8 cellular contexts compared by ENCODE assay signal in the genomic region with DNA sequence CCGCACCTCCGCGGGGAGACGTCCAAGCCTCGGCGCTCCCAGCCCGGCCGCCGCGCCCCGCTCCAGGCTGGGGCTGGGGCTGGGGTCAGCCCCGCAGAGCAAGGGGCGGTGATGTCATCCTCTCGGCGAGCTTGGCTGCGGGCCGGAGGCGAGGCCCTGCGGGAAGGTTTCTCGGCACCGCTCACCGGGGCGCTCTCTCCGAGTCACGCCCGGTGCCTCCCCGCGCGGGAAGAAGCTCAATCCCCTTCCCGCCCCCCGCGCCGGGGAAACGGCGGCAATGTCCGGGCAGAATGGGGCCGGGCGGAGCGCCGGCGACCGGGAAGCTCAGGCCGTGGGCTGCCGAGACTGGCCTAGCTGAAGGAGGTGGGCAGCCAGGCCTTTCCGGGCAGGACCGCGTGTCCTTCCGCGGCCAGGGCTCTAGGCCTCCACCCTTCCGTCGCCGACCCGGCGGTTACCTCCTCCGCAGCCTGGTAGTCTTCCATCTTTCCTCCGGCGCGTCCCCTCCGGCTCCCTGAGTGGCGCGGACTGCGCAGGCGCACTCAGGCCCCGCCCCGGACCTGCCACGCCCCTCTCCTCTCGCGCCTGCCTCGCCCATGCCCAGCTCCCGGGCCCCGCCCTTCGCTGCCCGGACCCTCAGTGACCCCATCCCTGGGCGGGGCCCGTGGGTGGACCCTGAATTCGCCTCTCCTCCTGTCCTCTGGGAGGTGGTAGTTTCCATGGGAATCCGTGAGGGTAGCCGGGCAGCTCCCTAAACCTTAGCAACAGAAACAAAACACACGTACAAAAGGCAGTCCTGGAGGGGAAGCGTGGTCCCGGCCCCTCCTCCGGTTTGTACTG. TPM values are rescaled to one million over a fixed set of nuclear protein-coding genes. Genes with fewer than 3 reads are reported as not detected.
A peak's percentile ranks its signal among the peaks of the same experiment; 100 is the strongest.
DNase-seq lines count a peak whose midpoint lies in the region; ATAC-seq and TF ChIP-seq lines count a peak whose summit lies in the region.

A gene (minus strand): TSS at position 517 of the 837 bp plus-strand sequence. CDS start 35 bp downstream, at position 482.

- 0 to 1% methylated on average over 3 to 49 of the region's 82 CpGs for WGBS in testis, 2 donors

- H3K27me3 ChIP-seq in HCT116 (ENCODE audit: insufficient read depth, low read length) (no peaks in the 10 kb centered on the region), osteoblast (ENCODE audit: insufficient read depth, low read length) (no peaks in the 10 kb centered on the region), testis (no peaks in the 10 kb centered on the region)

- peaks cover 7% of the 10 kb centered on the region for H3K36me3 Mint-ChIP-seq in activated naive CD8-positive, alpha-beta T cell

- RAD21 ChIA-PET in HCT116 (lab: Charles Lee; ENCODE audit: low non-redundant PET in 1 of 2, low total read pairs in 2 of 2, uncharacterized antibody in 2 of 2, unreplicated experiment in 2 of 2) = interaction anchor here in 1 of 2 experiments (1.1 kb wide), 1 partner anchor 46 kb away, joined by 4 read pairs; no protein-coding TSS in a partner anchor

- no peak for TF ChIP-seq CTCF in HCT116 (IDR thresholded peaks at IDR 0.05 in 2 of 3, conservative IDR thresholded peaks at IDR 0.05 in 1 of 3; ENCODE audit: borderline replicate concordance in 1 of 3, insufficient read depth in 1 of 3, low read depth in 2 of 3, low read length in 2 of 3)
- TF ChIP-seq CTCF in osteoblast (IDR thresholded peaks at IDR 0.05; ENCODE audit: extremely low read depth, low read depth, low read length) = no peak
- no peak for TF ChIP-seq CTCF in testis (IDR thresholded peaks at IDR 0.05)

- peak; percentile 76 for DNase-seq in GM04503 (ENCODE audit: low read depth)
- DNase-seq in HCT116 (ENCODE audit: low read depth, low spot score) = peak; percentile 91
- DNase-seq in MV-4-11 (lab: John Stamatoyannopoulos, UW) = peak; percentile 63
- DNase-seq in SKM-1 (lab: John Stamatoyannopoulos, UW; ENCODE audit: unreplicated experiment) = peak; percentile 60
- peak; percentile 98 for DNase-seq in glomerular visceral epithelial cell (ENCODE audit: extremely low spot score)
- DNase-seq in osteoblast (ENCODE audit: insufficient read length, low spot score, missing footprints) = peak; percentile 97
- peak; percentile 95 for DNase-seq in testis

- H3K9me3 ChIP-seq in HCT116 (ENCODE audit: control insufficient read depth in 1 of 2, insufficient read depth in 1 of 2, low read depth in 1 of 2, low read length in 2 of 2) = no peaks in the 10 kb centered on the region
- H3K9me3 ChIP-seq in osteoblast (ENCODE audit: low read depth, low read length) = no peaks in the 10 kb centered on the region
- H3K9me3 ChIP-seq in testis = no peaks in the 10 kb centered on the region

- POLR2A ChIA-PET in HCT116 (lab: Charles Lee) = interaction anchor here (0.6 to 2.3 kb wide), 5 partner anchors 28 to 423 kb away, joined by 3 to 9 read pairs (median 4); no protein-coding TSS in a partner anchor

- H3K27ac Mint-ChIP-seq in activated naive CD8-positive, alpha-beta T cell = peak within 1 kb of the TSS; percentile 99

- CTCF ChIA-PET in HCT116 (lab: Charles Lee) = interaction anchor here (1.0 to 3.4 kb wide), 8 partner anchors 16 to 491 kb away, joined by 3 to 12 read pairs (median 6); no protein-coding TSS in a partner anchor

- no peaks in the 10 kb centered on the region for H3K27me3 Mint-ChIP-seq in activated naive CD8-positive, alpha-beta T cell

- H3K4me3 ChIP-seq in HCT116 (replicated peaks in 1 of 2; ENCODE audit: low read depth in 1 of 2, low read length in 2 of 2) = peak within 1 kb of the TSS; percentile 89 to 91
- H3K4me3 ChIP-seq in osteoblast (ENCODE audit: insufficient read depth, low read length) = peak within 1 kb of the TSS; percentile 85
- H3K4me3 ChIP-seq in testis = peak within 1 kb of the TSS; percentile 79 to 95

- H3K4me1 ChIP-seq in HCT116 (ENCODE audit: control insufficient read depth in 1 of 2, insufficient read depth in 2 of 2, low read length in 2 of 2) = peaks cover 60 to 73% of the 10 kb centered on the region in 2 experiments
- peaks cover 37% of the 10 kb centered on the region for H3K4me1 ChIP-seq in osteoblast (ENCODE audit: insufficient read depth, low read length)
- H3K4me1 ChIP-seq in testis = peaks cover 23% of the 10 kb centered on the region

- peaks cover 67% of the 10 kb centered on the region for H3K79me2 ChIP-seq in HCT116 (ENCODE audit: insufficient read depth, low read length)
- H3K79me2 ChIP-seq in osteoblast (ENCODE audit: insufficient read depth, low read length) = peaks cover 40% of the 10 kb centered on the region

- H3K36me3 ChIP-seq in HCT116 (ENCODE audit: control insufficient read depth in 1 of 2, insufficient read depth in 2 of 2, low read length in 2 of 2) (peaks cover 0 to 8% of the 10 kb centered on the region in 2 experiments; a peak in 2 of 4 replicates), osteoblast (ENCODE audit: insufficient read depth, low read length) (peaks cover 11% of the 10 kb centered on the region), testis (ENCODE audit: low read depth, missing control alignments) (no peaks in the 10 kb centered on the region)

- H3K4me3 Mint-ChIP-seq in activated naive CD8-positive, alpha-beta T cell = peak within 1 kb of the TSS; percentile 100

- TF ChIP-seq POLR2A in HCT116 (IDR thresholded peaks at IDR 0.05; ENCODE audit: borderline replicate concordance, extremely low read depth, insufficient read depth, insufficient read length) (peak; percentile 75), testis (IDR thresholded peaks at IDR 0.05) (peak; percentile 80)

- intact Hi-C loops in HCT116 (cut with micrococcal nuclease) (loop anchor here (10.0 kb wide), 1 partner anchor 350 kb away; no protein-coding TSS in a partner anchor), testis (cut with DNase I; ENCODE audit: low total_unique reads) (no loop called here)

- peak within 1 kb of the TSS; percentile 97 for H3K27ac ChIP-seq in HCT116 (ENCODE audit: low read depth, low read length)
- peak within 1 kb of the TSS; percentile 92 for H3K27ac ChIP-seq in osteoblast (ENCODE audit: low read depth, low read length)
- peak within 1 kb of the TSS; percentile 88 to 95 for H3K27ac ChIP-seq in testis

- no peaks in the 10 kb centered on the region for H3K9me2 ChIP-seq in HCT116 (ENCODE audit: insufficient read depth)

- H2AFZ ChIP-seq in HCT116 (ENCODE audit: low read depth, low read length, poor library complexity, severe bottlenecking) = no peak within 1 kb of the TSS
- H2AFZ ChIP-seq in osteoblast (ENCODE audit: low read length) = peak within 1 kb of the TSS; percentile 79

- peak within 1 kb of the TSS; percentile 97 for H3K9ac ChIP-seq in HCT116 (ENCODE audit: low read length)

- H3K4me1 Mint-ChIP-seq in activated naive CD8-positive, alpha-beta T cell (ENCODE audit: low read depth) = peaks cover 66% of the 10 kb centered on the region

- no TSS peak for BruUV-seq in HCT116 (replicated peaks; lab: Mats Ljungman, UMichigan)

- H4K20me1 ChIP-seq in HCT116 (ENCODE audit: insufficient read depth) (no peaks in the 10 kb centered on the region), osteoblast (ENCODE audit: insufficient read depth, low read length) (peaks cover 12% of the 10 kb centered on the region)

- no peaks in the 10 kb centered on the region for H3K9me3 Mint-ChIP-seq in activated naive CD8-positive, alpha-beta T cell (ENCODE audit: low read depth)

- TF ChIP-seq RAD21 in HCT116 (IDR thresholded peaks at IDR 0.05; ENCODE audit: low read depth) = no peak

- peak; percentile 83 for ATAC-seq in HCT116

- H3K4me2 ChIP-seq in HCT116 (ENCODE audit: low read length) = peak within 1 kb of the TSS; percentile 89
- peak within 1 kb of the TSS; percentile 88 for H3K4me2 ChIP-seq in osteoblast (ENCODE audit: insufficient read depth, low read length)

TF ChIP-seq in HCT116, 20 proteins besides CTCF, POLR2A, EP300 and RAD21 (continues in another document):
- no peak for TF ChIP-seq EGR1 (IDR thresholded peaks at IDR 0.05; ENCODE audit: low read depth)
- TF ChIP-seq, protein P1, sequence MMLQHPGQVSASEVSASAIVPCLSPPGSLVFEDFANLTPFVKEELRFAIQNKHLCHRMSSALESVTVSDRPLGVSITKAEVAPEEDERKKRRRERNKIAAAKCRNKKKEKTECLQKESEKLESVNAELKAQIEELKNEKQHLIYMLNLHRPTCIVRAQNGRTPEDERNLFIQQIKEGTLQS (IDR thresholded peaks at IDR 0.05) = no peak
- peak; percentile 56 for TF ChIP-seq YY1 (IDR thresholded peaks at IDR 0.05; ENCODE audit: extremely low read depth, insufficient replicate concordance, low read depth, low read length)
- no peak for TF ChIP-seq ZNF274 (IDR thresholded peaks at IDR 0.05; ENCODE audit: low read depth, low read length)
- TF ChIP-seq, protein P2, sequence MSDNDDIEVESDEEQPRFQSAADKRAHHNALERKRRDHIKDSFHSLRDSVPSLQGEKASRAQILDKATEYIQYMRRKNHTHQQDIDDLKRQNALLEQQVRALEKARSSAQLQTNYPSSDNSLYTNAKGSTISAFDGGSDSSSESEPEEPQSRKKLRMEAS (IDR thresholded peaks at IDR 0.05) = no peak
- TF ChIP-seq CBX3 (IDR thresholded peaks at IDR 0.05; ENCODE audit: low read depth) = no peak
- no peak for TF ChIP-seq SRF (IDR thresholded peaks at IDR 0.05; ENCODE audit: low read depth)
- no peak for TF ChIP-seq SP1 (IDR thresholded peaks at IDR 0.05; ENCODE audit: low read depth)
- no peak for TF ChIP-seq ELF1 (IDR thresholded peaks at IDR 0.05; ENCODE audit: borderline replicate concordance, low read depth)
- peak; percentile 90 for TF ChIP-seq POLR2AphosphoS5 (IDR thresholded peaks at IDR 0.05; ENCODE audit: low read depth, low read length)
- TF ChIP-seq FOSL1 (IDR thresholded peaks at IDR 0.05; ENCODE audit: low read depth) = no peak
- TF ChIP-seq ZFX (IDR thresholded peaks at IDR 0.05) = peak; percentile 87
- TF ChIP-seq CEBPB (IDR thresholded peaks at IDR 0.05; ENCODE audit: low read depth) = no peak

RNA-seq across cellular contexts. Expression of the gene that starts here (rescaled TPM):
- total RNA-seq in HCT116 (2021; ENCODE audit: unreplicated experiment) (239 TPM), osteoblast (54.3 and 70.4 TPM in 2 replicates), testis (100 to 1,000 TPM; 165 to 200 TPM)
- polyA plus RNA-seq in HCT116 (2012) = 261 and 300 TPM in 2 replicates
- polyA plus RNA-seq in testis (ENCODE audit: insufficient read depth, low read depth, low replicate concordance) = 319 TPM

Comparison
In these comparisons a context has a peak if more than half of its experiments do, and no peak if none do; other contexts are left out.
1. Peak in every context shown above with its lines: DNase-seq, ATAC-seq, H3K4me3 ChIP-seq and H3K27ac ChIP-seq.